Comparison of ENCODE assay signal across 1 cellular context in genomic region chr2:216109962-216110614, GRCh38.
TF ChIP-seq lines count a peak whose summit lies in the region.

No MANE protein-coding gene starts in this region.

TF ChIP-seq in HepG2, 621 proteins besides CTCF, POLR2A, EP300 and RAD21 (continued from another document and continues in another):
- TF ChIP-seq ARID5B (CRISPR knock-in tag; IDR thresholded peaks at IDR 0.05) (0 out of 2 replicates have a peak, but pooled peaks have one; percentile 4), IRX3 (CRISPR knock-in tag; IDR thresholded peaks at IDR 0.05; ENCODE audit: borderline replicate concordance, low read depth) (no peak), ZNF629 (CRISPR knock-in tag; conservative IDR thresholded peaks at IDR 0.05) (0 out of 2 replicates have a peak, but pooled peaks have one; percentile 25), ZNF546 (CRISPR knock-in tag; conservative IDR thresholded peaks at IDR 0.05) (no peak), MED8 (CRISPR knock-in tag; IDR thresholded peaks at IDR 0.05; ENCODE audit: insufficient replicate concordance) (no peak), RFXANK (CRISPR knock-in tag; IDR thresholded peaks at IDR 0.05) (no peak), ONECUT2 (CRISPR knock-in tag; IDR thresholded peaks at IDR 0.05) (0 out of 2 replicates have a peak, but pooled peaks have one; percentile 5), ZNF343 (CRISPR knock-in tag; IDR thresholded peaks at IDR 0.05) (no peak), ZNF362 (CRISPR knock-in tag; IDR thresholded peaks at IDR 0.05; ENCODE audit: borderline replicate concordance) (peak; percentile 54; the same call in 1 of the 2 replicates), NPAS2 (CRISPR knock-in tag; IDR thresholded peaks at IDR 0.05; ENCODE audit: borderline replicate concordance) (no peak), ZNF350 (CRISPR knock-in tag; IDR thresholded peaks at IDR 0.05; ENCODE audit: borderline replicate concordance, low read depth) (no peak), CBX2 (IDR thresholded peaks at IDR 0.05; ENCODE audit: low read depth, low read length) (no peak), CBX2 (CRISPR knock-in tag; IDR thresholded peaks at IDR 0.05; ENCODE audit: low read depth) (no peak), SAFB2 (CRISPR knock-in tag; IDR thresholded peaks at IDR 0.05; ENCODE audit: borderline replicate concordance, low read depth) (no peak), LCORL (IDR thresholded peaks at IDR 0.05) (no peak), LCORL (CRISPR knock-in tag; IDR thresholded peaks at IDR 0.05) (no peak), ASH2L (IDR thresholded peaks at IDR 0.05; ENCODE audit: insufficient read length, low read depth, low read length) (no peak), ARID4A (CRISPR knock-in tag; IDR thresholded peaks at IDR 0.05; ENCODE audit: borderline replicate concordance) (no peak), ZNF354B (CRISPR knock-in tag; IDR thresholded peaks at IDR 0.05) (no peak), SOX13 (IDR thresholded peaks at IDR 0.05) (no peak), SOX13 (CRISPR knock-in tag; conservative IDR thresholded peaks at IDR 0.05 in 1 of 2, IDR thresholded peaks at IDR 0.05 in 1 of 2) (no peak; a peak in 1 of 4 replicates), ZBTB21 (CRISPR knock-in tag; IDR thresholded peaks at IDR 0.05) (no peak), PHF20 (CRISPR knock-in tag; IDR thresholded peaks at IDR 0.05) (no peak), KDM3A (CRISPR knock-in tag; IDR thresholded peaks at IDR 0.05; ENCODE audit: low read depth) (no peak), ZBTB33 (CRISPR knock-in tag; IDR thresholded peaks at IDR 0.05) (no peak), NCOA2 (CRISPR knock-in tag; IDR thresholded peaks at IDR 0.05) (no peak), ZBED4 (CRISPR knock-in tag; IDR thresholded peaks at IDR 0.05; ENCODE audit: borderline replicate concordance) (no peak), CREM (IDR thresholded peaks at IDR 0.05) (no peak), CREM (CRISPR knock-in tag; IDR thresholded peaks at IDR 0.05) (no peak), ZFP62 (CRISPR knock-in tag; IDR thresholded peaks at IDR 0.05) (no peak), SNAPC4 (CRISPR knock-in tag; IDR thresholded peaks at IDR 0.05) (no peak), CEBPB (IDR thresholded peaks at IDR 0.05; ENCODE audit: borderline replicate concordance, low read depth, low read length) (no peak), YEATS4 (CRISPR knock-in tag; IDR thresholded peaks at IDR 0.05; ENCODE audit: borderline replicate concordance) (no peak), ZNF12 (CRISPR knock-in tag; IDR thresholded peaks at IDR 0.05) (no peak), GABPA (IDR thresholded peaks at IDR 0.05; ENCODE audit: low read depth, low read length) (no peak), GABPA (CRISPR knock-in tag; IDR thresholded peaks at IDR 0.05; ENCODE audit: low read depth) (0 out of 2 replicates have a peak, but pooled peaks have one; percentile 11), REPIN1 (CRISPR knock-in tag; IDR thresholded peaks at IDR 0.05; ENCODE audit: borderline replicate concordance, low read depth) (no peak), ZNF281 (CRISPR knock-in tag; IDR thresholded peaks at IDR 0.05; ENCODE audit: borderline replicate concordance) (no peak)
